ENCODE assay signal across 14 cellular contexts in the genomic region with DNA sequence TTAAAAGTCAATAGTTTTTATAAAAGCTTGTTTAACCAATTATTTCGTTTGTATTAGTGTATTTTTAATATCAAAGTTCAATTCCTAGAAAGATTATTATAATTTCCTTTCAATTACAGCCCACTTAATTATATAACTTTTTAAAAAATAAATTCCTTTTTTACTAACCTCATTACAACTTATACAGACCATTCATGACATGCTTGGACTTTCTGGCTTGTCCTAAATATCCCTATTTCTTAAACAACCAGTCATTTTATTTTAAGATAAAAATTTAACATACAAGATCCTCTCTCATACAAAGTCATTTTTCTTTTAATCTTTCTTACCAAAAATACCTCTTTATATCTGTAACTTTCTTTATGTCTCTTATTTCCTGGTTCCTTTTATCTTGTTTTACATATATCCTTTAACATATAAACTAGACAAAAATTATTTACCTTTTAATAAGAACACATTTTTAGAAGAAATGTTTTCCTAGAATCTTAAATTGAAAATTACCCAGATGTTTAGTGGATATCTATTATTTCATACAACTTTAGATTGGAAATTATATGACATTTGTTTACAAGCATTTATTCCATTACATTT.
"Had no signal": no experiment of that assay in that cellular context is flagged by ENCODE, and none has a peak within 500 bp of the region (broad histone marks: within the 10 kb centered on the region; RNA-seq: fewer than 3 reads in every experiment).

No MANE protein-coding gene starts in this region.

- H3K27me3 Mint-ChIP-seq: stimulated activated naive CD8-positive, alpha-beta T cell treated with anti-CD3 and anti-CD28 coated beads, Interleukin-15, amount 100 ng/mL, for 72 hours had no signal

- DNase-seq: activated CD4-positive, alpha-beta T cell treated with anti-CD3 and anti-CD28 coated beads, Interleukin-2, amount 10 ng/mL, durations not matched to agents 7 days and 5 days; activated CD8-positive, alpha-beta memory T cell treated with anti-CD3 and anti-CD28 coated beads, Interleukin-2, amount 50 U/mL, for 48 hours; activated gamma-delta T cell; activated T-cell treated with anti-CD3 and anti-CD28 coated beads, Interleukin-2, amount 50 U/mL, for 72 hours; hippocampal formation; kidney glomerular epithelial cell; right lobe of liver; spleen; stimulated activated CD4-positive, alpha-beta T cell treated with anti-CD3 and anti-CD28 coated beads, Interleukin-1b, Interleukin-23, amount 100 ng/mL, for 48 hours; stimulated activated naive CD8-positive, alpha-beta T cell treated with anti-CD3 and anti-CD28 coated beads, Interleukin-15, amount 100 ng/mL, for 72 hours; upper lobe of left lung had no signal

- H3K4me3 Mint-ChIP-seq: activated CD4-positive, alpha-beta T cell treated with anti-CD3 and anti-CD28 coated beads, Interleukin-2, amount 10 ng/mL, durations not matched to agents 7 days and 5 days; activated T-cell treated with anti-CD3 and anti-CD28 coated beads, Interleukin-2, amount 50 U/mL, for 72 hours; natural killer cell treated with Interleukin-12 subunit alpha and Interleukin-12 subunit beta and Interleukin-15 and Interleukin-18, amount 100 ng/mL, for 72 hours; stimulated activated naive CD8-positive, alpha-beta T cell treated with anti-CD3 and anti-CD28 coated beads, Interleukin-15, amount 100 ng/mL, for 72 hours had no signal

- H3K27ac ChIP-seq: cardiac muscle cell, right lobe of liver, spleen, upper lobe of left lung had no signal

- H3K27me3 ChIP-seq: cardiac muscle cell, right lobe of liver, upper lobe of left lung had no signal

- H3K27ac Mint-ChIP-seq: activated CD4-positive, alpha-beta T cell treated with anti-CD3 and anti-CD28 coated beads, Interleukin-2, amount 10 ng/mL, durations not matched to agents 7 days and 5 days; activated naive CD4-positive, alpha-beta T cell treated with anti-CD3 and anti-CD28 coated beads, Interleukin-2, amount 50 U/mL, for 72 hours; activated T-cell treated with anti-CD3 and anti-CD28 coated beads, Interleukin-2, amount 50 U/mL, for 72 hours; natural killer cell treated with Interleukin-12 subunit alpha and Interleukin-12 subunit beta and Interleukin-15 and Interleukin-18, amount 100 ng/mL, for 72 hours; stimulated activated naive CD8-positive, alpha-beta T cell treated with anti-CD3 and anti-CD28 coated beads, Interleukin-15, amount 100 ng/mL, for 72 hours had no signal

- H3K36me3 ChIP-seq: cardiac muscle cell, right lobe of liver, spleen, upper lobe of left lung had no signal

- H3K4me1 Mint-ChIP-seq: activated CD4-positive, alpha-beta T cell treated with anti-CD3 and anti-CD28 coated beads, Interleukin-2, amount 10 ng/mL, durations not matched to agents 7 days and 5 days; stimulated activated naive CD8-positive, alpha-beta T cell treated with anti-CD3 and anti-CD28 coated beads, Interleukin-15, amount 100 ng/mL, for 72 hours had no signal

- H3K4me1 ChIP-seq: right lobe of liver, spleen, upper lobe of left lung had no signal

- H3K4me3 ChIP-seq: cardiac muscle cell, right lobe of liver, spleen, upper lobe of left lung had no signal
